ENCODE assay signal across 8 cellular contexts in the genomic region with DNA sequence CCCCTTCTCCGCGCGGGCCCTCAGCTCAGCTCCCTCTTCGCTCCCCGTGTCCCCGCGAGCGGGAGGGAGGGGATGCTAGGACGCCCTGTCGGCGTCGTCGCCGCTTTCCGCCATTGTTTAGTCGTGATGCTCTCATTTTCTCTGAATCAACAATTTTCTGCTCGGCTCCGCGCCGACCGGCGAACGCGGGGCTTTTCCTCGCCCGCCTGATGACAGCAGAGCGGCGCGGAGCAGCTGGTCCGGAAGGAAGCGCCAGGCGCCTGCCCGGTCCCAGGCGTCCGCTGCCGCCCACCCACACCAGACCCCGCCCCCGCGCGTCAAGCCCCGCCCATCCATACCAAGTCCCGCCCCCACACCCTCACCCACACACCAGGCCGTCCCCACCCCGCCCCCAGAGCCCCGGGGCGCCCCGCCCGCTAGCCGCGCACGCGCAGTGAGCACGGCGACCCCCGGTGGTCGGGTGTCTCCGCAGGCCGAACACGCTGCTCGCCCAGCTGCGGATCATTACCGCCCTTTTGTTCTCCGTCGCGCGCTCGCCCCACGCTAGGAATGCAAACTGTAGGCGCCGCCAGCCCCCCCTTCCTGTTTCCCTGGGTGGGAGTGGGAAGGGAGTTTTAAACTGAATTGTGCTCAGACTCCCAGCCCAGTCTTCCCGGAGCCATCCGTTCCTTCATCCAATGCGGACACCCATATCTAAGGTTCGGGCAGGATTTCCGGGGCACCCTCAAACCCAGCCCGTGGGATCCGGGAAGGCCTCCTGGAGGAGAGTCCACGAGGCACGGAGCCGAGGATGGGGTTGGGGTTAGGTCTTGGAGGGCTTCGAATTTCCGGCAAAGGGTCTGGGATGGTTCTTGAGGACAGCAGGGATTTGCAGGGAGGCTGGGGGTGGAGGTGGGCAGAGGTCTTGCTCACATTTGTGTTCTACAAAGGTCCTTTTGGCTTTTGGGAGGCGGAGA. TPM values are rescaled to one million over a fixed set of nuclear protein-coding genes. Genes with fewer than 3 reads are reported as not detected.
A peak's percentile ranks its signal among the peaks of the same experiment; 100 is the strongest.
DNase-seq lines count a peak whose midpoint lies in the region; ATAC-seq and TF ChIP-seq lines count a peak whose summit lies in the region.

No MANE protein-coding gene starts in this region.

- peaks cover 42% of the 10 kb centered on the region for H3K4me1 Mint-ChIP-seq in WTC11
- no peaks in the 10 kb centered on the region for H3K4me1 Mint-ChIP-seq in Caco-2 (ENCODE audit: low read depth, unreplicated experiment)

- H3K36me3 Mint-ChIP-seq in WTC11 (no peaks in the 10 kb centered on the region), Caco-2 (ENCODE audit: insufficient read depth, unreplicated experiment) (no peaks in the 10 kb centered on the region)

- no peak for TF ChIP-seq CTCF in GM12865 (IDR thresholded peaks at IDR 0.05; ENCODE audit: insufficient read depth, low read depth, low read length, missing control alignments)
- TF ChIP-seq CTCF in WTC11 (IDR thresholded peaks at IDR 0.05), result no peak
- no peak for TF ChIP-seq CTCF in Caco-2 (IDR thresholded peaks at IDR 0.05; ENCODE audit: insufficient read depth in 1 of 2, low read depth in 1 of 2, low read length in 1 of 2, severe bottlenecking in 1 of 2, unreplicated experiment in 1 of 2)

- POLR2A ChIA-PET in WTC11 (lab: Charles Lee) (interaction anchor here (0.6 to 1.0 kb wide), 3 partner anchors 18 to 497 kb away, joined by 3 to 5 read pairs (median 4); no protein-coding TSS in a partner anchor), Caco-2 (lab: Charles Lee) (no interaction called here)

- no peaks in the 10 kb centered on the region for H3K27me3 ChIP-seq in layer of hippocampus (ENCODE audit: control insufficient read depth, insufficient read depth, low read length)
- H3K27me3 ChIP-seq in Caco-2 (replicated peaks; ENCODE audit: control insufficient read depth, insufficient read depth, low read length), result no peaks in the 10 kb centered on the region; the same call in 1 of the 2 replicates

- H3K27me3 Mint-ChIP-seq in WTC11 (ENCODE audit: low read depth), result peaks cover 78% of the 10 kb centered on the region
- H3K27me3 Mint-ChIP-seq in Caco-2 (ENCODE audit: insufficient read depth, unreplicated experiment), result peaks cover 18% of the 10 kb centered on the region

- H3K27ac Mint-ChIP-seq in WTC11 (no peak overlapping the region), Caco-2 (ENCODE audit: unreplicated experiment) (no peak overlapping the region)

- CTCF ChIA-PET in WTC11 (lab: Charles Lee) (interaction anchor here (0.6 to 2.2 kb wide), 12 partner anchors 8 to 252 kb away, joined by 3 to 51 read pairs (median 4); partner anchors contain the start of genes ACTR5, FAM83D and SLC32A1), Caco-2 (lab: Charles Lee) (no interaction called here)

- ATAC-seq in WTC11 (peak; percentile 88), GM21528 (IDR thresholded peaks at IDR 0.05; ENCODE audit: low FRiP score, unreplicated experiment) (no peak)

- H3K36me3 ChIP-seq in Caco-2 (ENCODE audit: control insufficient read depth, insufficient read depth, low read length), result no peaks in the 10 kb centered on the region

- DNase-seq in GM12865 (ENCODE audit: low read depth) (peak; percentile 82), HT1080 (ENCODE audit: low read depth) (peak; percentile 4), WTC11 (ENCODE audit: low spot score) (peak; percentile 83), Caco-2 (no peak)
- peak; percentile 37 for DNase-seq in central memory CD4-positive, alpha-beta T cell
- DNase-seq in stimulated activated CD4-positive, alpha-beta T cell treated with anti-CD3 and anti-CD28 coated beads, Interleukin-1b, Interleukin-23, amount 100 ng/mL, for 4 hours (ENCODE audit: low read depth in 2 of 2), result peak; percentile 61 to 63

- H3K4me1 ChIP-seq in Caco-2, result no peaks in the 10 kb centered on the region

- peak overlapping the region; percentile 68 for H3K27ac ChIP-seq in layer of hippocampus (ENCODE audit: low read depth, low read length)

- H3K9me3 ChIP-seq in Caco-2, result no peaks in the 10 kb centered on the region

- BruUV-seq in Caco-2 (replicated peaks; lab: Mats Ljungman, UMichigan), result no TSS peak

- H3K4me3 ChIP-seq in GM12865 (ENCODE audit: low read depth, low read length) (peak overlapping the region; percentile 68), Caco-2 (ENCODE audit: low read depth, low read length) (no peak overlapping the region)

- intact Hi-C loops in Caco-2 (cut with micrococcal nuclease; ENCODE audit: unreplicated experiment), result no loop called here

- H3K4me3 Mint-ChIP-seq in WTC11 (peak overlapping the region; percentile 87), Caco-2 (ENCODE audit: unreplicated experiment) (no peak overlapping the region)

- H3K9me3 Mint-ChIP-seq in WTC11 (no peaks in the 10 kb centered on the region), Caco-2 (ENCODE audit: unreplicated experiment) (no peaks in the 10 kb centered on the region)

TF ChIP-seq in WTC11, 78 proteins besides CTCF, POLR2A, EP300 and RAD21 (continues in another document):
- no peak for TF ChIP-seq STAT6 (CRISPR knock-in tag; conservative IDR thresholded peaks at IDR 0.05; ENCODE audit: low read depth)
- no peak for TF ChIP-seq ZNF138 (CRISPR knock-in tag; conservative IDR thresholded peaks at IDR 0.05)
- peak; percentile 74 for TF ChIP-seq FOXP1 (CRISPR knock-in tag; IDR thresholded peaks at IDR 0.05; ENCODE audit: borderline replicate concordance)
- peak; percentile 42; the same call in 1 of the 2 replicates for TF ChIP-seq ZNF423 (CRISPR knock-in tag; IDR thresholded peaks at IDR 0.05)
- TF ChIP-seq JUN (CRISPR knock-in tag; IDR thresholded peaks at IDR 0.05), result no peak
- TF ChIP-seq ZNF532 (CRISPR knock-in tag; IDR thresholded peaks at IDR 0.05; ENCODE audit: borderline replicate concordance), result no peak
- no peak for TF ChIP-seq GABPB1 (CRISPR knock-in tag; IDR thresholded peaks at IDR 0.05)
- TF ChIP-seq MYBL2 (CRISPR knock-in tag; IDR thresholded peaks at IDR 0.05), result peak; percentile 44; the same call in 1 of the 2 replicates
- TF ChIP-seq, protein P1, sequence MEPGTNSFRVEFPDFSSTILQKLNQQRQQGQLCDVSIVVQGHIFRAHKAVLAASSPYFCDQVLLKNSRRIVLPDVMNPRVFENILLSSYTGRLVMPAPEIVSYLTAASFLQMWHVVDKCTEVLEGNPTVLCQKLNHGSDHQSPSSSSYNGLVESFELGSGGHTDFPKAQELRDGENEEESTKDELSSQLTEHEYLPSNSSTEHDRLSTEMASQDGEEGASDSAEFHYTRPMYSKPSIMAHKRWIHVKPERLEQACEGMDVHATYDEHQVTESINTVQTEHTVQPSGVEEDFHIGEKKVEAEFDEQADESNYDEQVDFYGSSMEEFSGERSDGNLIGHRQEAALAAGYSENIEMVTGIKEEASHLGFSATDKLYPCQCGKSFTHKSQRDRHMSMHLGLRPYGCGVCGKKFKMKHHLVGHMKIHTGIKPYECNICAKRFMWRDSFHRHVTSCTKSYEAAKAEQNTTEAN (CRISPR knock-in tag; IDR thresholded peaks at IDR 0.05), result peak; percentile 45; the same call in 1 of the 2 replicates

RNA-seq across cellular contexts. Expression of gene SLC32A1, which starts 49.8 kb away (rescaled TPM):
- total RNA-seq in HT1080 (2014; rRNA removed; shearing (Covaris generic)), result not detected in 2 replicates
- polyA plus RNA-seq in HT1080 (2015; cell fraction: cytosol; rRNA removed), result not detected in 2 replicates
- not detected in 2 replicates for polyA plus RNA-seq in HT1080 (2015; cell fraction: nucleus; rRNA removed)
- total RNA-seq in WTC11 (2021), result 0.09 to 0.37 TPM (median 0.25 TPM) in 3 replicates
- total RNA-seq in Caco-2 (2022), result not detected in 2 replicates

Comparison
In these comparisons a context has a peak if more than half of its experiments do, and no peak if none do; other contexts are left out.
1. DNase-seq: peak in GM12865 (single experiment), HT1080 (single experiment), WTC11 (single experiment), central memory CD4-positive, alpha-beta T cell (single experiment) and stimulated activated CD4-positive, alpha-beta T cell treated with anti-CD3 and anti-CD28 coated beads, Interleukin-1b, Interleukin-23, amount 100 ng/mL, for 4 hours (2 of 2); none in Caco-2 (0 of 2).